Comparison of ENCODE assay signal across 9 cellular contexts in genomic region chr22:20673341-20674195, GRCh38.
"Had no signal": no experiment of that assay in that cellular context is flagged by ENCODE, and none has a peak within 500 bp of the region (broad histone marks: within the 10 kb centered on the region; RNA-seq: fewer than 3 reads in every experiment).

No MANE protein-coding gene starts in this region.

- H3K27ac ChIP-seq: HL-60 had no signal

- H3K9me3 ChIP-seq: HAP-1 had no signal

- H3K4me1 ChIP-seq: HAP-1 had no signal

- H3K36me3 ChIP-seq: HAP-1 had no signal

- H3K36me3 Mint-ChIP-seq: IgD-negative memory B cell had no signal

- H3K4me3 Mint-ChIP-seq: HFFc6, IgD-negative memory B cell had no signal

- H3K4me3 ChIP-seq: HAP-1 had no signal

- FAIRE-seq: HepG2 had no signal

- H3K27ac Mint-ChIP-seq: HFFc6, IgD-negative memory B cell had no signal

- ATAC-seq: HCT116, HepG2 had no signal

- H3K4me1 Mint-ChIP-seq: IgD-negative memory B cell had no signal

- DNase-seq: GOT3, H7, HFFc6, KG1 had no signal
